ENCODE assay signal across 23 cellular contexts in the genomic region with DNA sequence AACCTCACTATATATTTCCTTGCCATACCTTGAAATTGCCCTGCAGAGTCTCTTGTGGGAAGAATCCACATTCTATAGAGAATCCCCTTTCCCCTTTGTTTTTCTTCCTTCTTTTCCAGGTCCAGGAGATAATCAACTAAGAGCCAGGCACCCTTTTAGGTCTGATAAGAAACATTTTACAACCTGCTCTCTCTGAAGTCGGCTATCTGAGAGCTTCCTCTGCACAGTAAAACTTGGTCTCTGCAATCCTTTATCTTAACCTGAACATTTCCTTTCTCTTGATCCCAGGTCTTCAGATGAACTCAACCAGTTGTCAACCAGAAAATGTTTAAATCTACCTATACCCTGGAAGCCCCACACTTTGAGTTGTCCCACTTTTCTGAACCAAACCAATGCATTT.
"Had no signal": no experiment of that assay in that cellular context is flagged by ENCODE, and none has a peak within 500 bp of the region (broad histone marks: within the 10 kb centered on the region; RNA-seq: fewer than 3 reads in every experiment).

No MANE protein-coding gene starts in this region.

- H2AFZ ChIP-seq: hepatocyte had no signal

- H3K79me2 ChIP-seq: hepatocyte had no signal

- H3K4me3 Mint-ChIP-seq: naive thymus-derived CD4-positive, alpha-beta T cell had no signal

- H3K9me3 Mint-ChIP-seq: naive thymus-derived CD4-positive, alpha-beta T cell had no signal

- H3K4me2 ChIP-seq: hepatocyte had no signal

- ATAC-seq: foreskin keratinocyte; gastroesophageal sphincter; heart left ventricle; left cardiac atrium; left lung; left ventricle myocardium superior; lower lobe of right lung; naive thymus-derived CD4-positive, alpha-beta T cell had no signal

- FAIRE-seq: colon, endothelial cell of umbilical vein, frontal cortex, islet of Langerhans, keratinocyte had no signal

- H3K9me3 ChIP-seq: esophagus muscularis mucosa, gastroesophageal sphincter, heart left ventricle, left lung, lower lobe of right lung had no signal

- H3K27ac ChIP-seq: coronary artery, dorsolateral prefrontal cortex, esophagus muscularis mucosa, foreskin keratinocyte, gastroesophageal sphincter, heart left ventricle, hepatocyte, left lung, lower lobe of right lung had no signal

- H3K4me1 ChIP-seq: esophagus muscularis mucosa, foreskin keratinocyte, gastroesophageal sphincter, heart left ventricle, left lung, lower lobe of right lung had no signal

- DNase-seq: dermis blood vessel endothelial cell; dorsolateral prefrontal cortex; effector CD4-positive, alpha-beta T cell; effector memory CD4-positive, alpha-beta T cell; foreskin keratinocyte; heart left ventricle; hypothalamus; left cardiac atrium; left lung; left ventricle myocardium superior; lower lobe of right lung; mesenchymal stem cell; midbrain; naive thymus-derived CD4-positive, alpha-beta T cell had no signal

- H3K36me3 Mint-ChIP-seq: naive thymus-derived CD4-positive, alpha-beta T cell had no signal

- H3K4me3 ChIP-seq: coronary artery, dorsolateral prefrontal cortex, esophagus muscularis mucosa, gastroesophageal sphincter, heart left ventricle, hepatocyte, left lung, lower lobe of right lung had no signal

- H3K36me3 ChIP-seq: esophagus muscularis mucosa, gastroesophageal sphincter, heart left ventricle, left lung, lower lobe of right lung had no signal

- H3K27me3 ChIP-seq: foreskin keratinocyte, hepatocyte, left lung had no signal

- H3K27ac Mint-ChIP-seq: naive thymus-derived CD4-positive, alpha-beta T cell had no signal
